24 cellular contexts compared by ENCODE assay signal in genomic region chr4:186782302-186782701, GRCh38. TPM values are rescaled to one million over a fixed set of nuclear protein-coding genes. Genes with fewer than 3 reads are reported as not detected.
"Had no signal": no experiment of that assay in that cellular context is flagged by ENCODE, and none has a peak within 500 bp of the region (broad histone marks: within the 10 kb centered on the region; RNA-seq: fewer than 3 reads in every experiment).

No MANE protein-coding gene starts in this region.

- H3K79me2 ChIP-seq: hepatocyte had no signal

- H2AFZ ChIP-seq: hepatocyte had no signal

- H3K36me3 Mint-ChIP-seq: memory B cell; natural killer cell; stimulated activated naive B cell treated with anti-CD40 and anti-IgM and Interleukin-4, amounts not matched to agents 10 μg/mL and 1 μg/mL and 100 μg/mL, for 72 hours had no signal

- H3K4me3 ChIP-seq: dorsolateral prefrontal cortex, gastroesophageal sphincter, heart left ventricle, hepatocyte, left ventricle myocardium inferior, lower lobe of right lung, ovary, psoas muscle, skin epidermis, thoracic aorta, tibial nerve, upper lobe of right lung, uterus had no signal

- H3K4me2 ChIP-seq: hepatocyte had no signal

- H3K27ac ChIP-seq: dorsolateral prefrontal cortex, gastroesophageal sphincter, heart left ventricle, hepatocyte, left ventricle myocardium inferior, lower lobe of right lung, ovary, psoas muscle, thoracic aorta, tibial nerve, upper lobe of right lung, uterus had no signal

- H3K4me1 ChIP-seq: gastroesophageal sphincter, heart left ventricle, left ventricle myocardium inferior, lower lobe of right lung, psoas muscle, tibial nerve, upper lobe of right lung, uterus had no signal

- H3K27ac Mint-ChIP-seq: memory B cell; natural killer cell; stimulated activated naive B cell treated with anti-CD40 and anti-IgM and Interleukin-4, amounts not matched to agents 10 μg/mL and 1 μg/mL and 100 μg/mL, for 72 hours; stimulated activated naive CD8-positive, alpha-beta T cell treated with anti-CD3 and anti-CD28 coated beads, Interleukin-15, Interleukin-2, amounts not matched to agents 100 ng/mL and 50 ng/mL, for 24 hours had no signal

- H3K4me3 Mint-ChIP-seq: memory B cell; natural killer cell; stimulated activated naive B cell treated with anti-CD40 and anti-IgM and Interleukin-4, amounts not matched to agents 10 μg/mL and 1 μg/mL and 100 μg/mL, for 72 hours; stimulated activated naive CD8-positive, alpha-beta T cell treated with anti-CD3 and anti-CD28 coated beads, Interleukin-15, Interleukin-2, amounts not matched to agents 100 ng/mL and 50 ng/mL, for 24 hours had no signal

- H3K36me3 ChIP-seq: gastroesophageal sphincter, heart left ventricle, left ventricle myocardium inferior, lower lobe of right lung, ovary, thoracic aorta, tibial nerve, upper lobe of right lung, uterus had no signal

- ATAC-seq: gastroesophageal sphincter; heart left ventricle; lower lobe of right lung; natural killer cell; psoas muscle; right cardiac atrium; stimulated activated naive B cell treated with anti-CD40 and anti-IgM and Interleukin-4, amounts not matched to agents 10 μg/mL and 1 μg/mL and 100 μg/mL, for 72 hours; upper lobe of right lung had no signal

- H3K9me3 ChIP-seq: gastroesophageal sphincter, heart left ventricle, left ventricle myocardium inferior, lower lobe of right lung, ovary, psoas muscle, thoracic aorta, tibial nerve, upper lobe of right lung, uterus had no signal

- H3K27me3 ChIP-seq: gastroesophageal sphincter, hepatocyte, ovary, tibial nerve, upper lobe of right lung, uterus had no signal

- H3K27me3 Mint-ChIP-seq: memory B cell; stimulated activated naive B cell treated with anti-CD40 and anti-IgM and Interleukin-4, amounts not matched to agents 10 μg/mL and 1 μg/mL and 100 μg/mL, for 72 hours; stimulated activated naive CD8-positive, alpha-beta T cell treated with anti-CD3 and anti-CD28 coated beads, Interleukin-15, Interleukin-2, amounts not matched to agents 100 ng/mL and 50 ng/mL, for 24 hours had no signal

- DNase-seq: dorsolateral prefrontal cortex; effector CD4-positive, alpha-beta T cell; heart left ventricle; left colon; left ventricle myocardium inferior; lower lobe of right lung; natural killer cell; occipital lobe; ovary; posterior cingulate gyrus; psoas muscle; right cardiac atrium; stimulated activated CD4-positive, alpha-beta T cell treated with anti-CD3 and anti-CD28 coated beads, Interleukin-15, amount 100 ng/mL, for 24 hours; stimulated activated CD4-positive, alpha-beta T cell treated with anti-CD3 and anti-CD28 coated beads, Interleukin-2, amount 100 ng/mL, for 48 hours; stimulated activated naive B cell treated with anti-CD40 and anti-IgM and Interleukin-4, amounts not matched to agents 10 μg/mL and 1 μg/mL and 100 μg/mL, for 72 hours; upper lobe of right lung; uterus had no signal

- H3K4me1 Mint-ChIP-seq: memory B cell; natural killer cell; stimulated activated naive B cell treated with anti-CD40 and anti-IgM and Interleukin-4, amounts not matched to agents 10 μg/mL and 1 μg/mL and 100 μg/mL, for 72 hours had no signal

RNA-seq across cellular contexts. Expression of gene FAT1, which starts 58.6 kb away (rescaled TPM):
- total RNA-seq: natural killer cell had no signal
